ENCODE assay signal across 19 cellular contexts in genomic region chr14:32434180-32434579, GRCh38.
DNase-seq lines count a peak whose midpoint lies in the region; ATAC-seq and TF ChIP-seq lines count a peak whose summit lies in the region.
"Had no signal": no experiment of that assay in that cellular context is flagged by ENCODE, and none has a peak within 500 bp of the region (broad histone marks: within the 10 kb centered on the region; RNA-seq: fewer than 3 reads in every experiment).

No MANE protein-coding gene starts in this region.

- TF ChIP-seq POLR2A in sigmoid colon (IDR thresholded peaks at IDR 0.05) = no peak
- TF ChIP-seq POLR2A in prostate gland (IDR thresholded peaks at IDR 0.05) = no peak

- CTCF ChIA-PET in Caco-2 (lab: Charles Lee) = no interaction called here

- H3K27ac ChIP-seq in sigmoid colon (peak overlapping the region; percentile 58 to 83 (median 70)), prostate gland (no peak overlapping the region)
- H3K27ac ChIP-seq: brain microvascular endothelial cell had no signal

- H3K4me3 Mint-ChIP-seq in Caco-2 (ENCODE audit: unreplicated experiment) = no peak overlapping the region
- H3K4me3 Mint-ChIP-seq: CD4-positive, alpha-beta T cell had no signal

- H3K4me3 ChIP-seq in Caco-2 (ENCODE audit: low read depth, low read length) (no peak overlapping the region), sigmoid colon (peak overlapping the region in 1 of 4 donors; percentile 22), prostate gland (no peak overlapping the region)

- H3K4me1 ChIP-seq in Caco-2 (no peaks in the 10 kb centered on the region; the same call in 1 of the 2 replicates), sigmoid colon (peaks cover 0 to 69% (median 33%) of the 10 kb centered on the region in 4 donors), prostate gland (replicated peaks) (no peaks in the 10 kb centered on the region)

- TF ChIP-seq CTCF in Caco-2 (IDR thresholded peaks at IDR 0.05; ENCODE audit: insufficient read depth in 1 of 2, low read depth in 1 of 2, low read length in 1 of 2, severe bottlenecking in 1 of 2, unreplicated experiment in 1 of 2) (no peak), sigmoid colon (IDR thresholded peaks at IDR 0.05) (no peak), GM10266 (IDR thresholded peaks at IDR 0.05; ENCODE audit: control insufficient read depth, insufficient read depth, low read depth, missing control alignments) (no peak), prostate gland (IDR thresholded peaks at IDR 0.05) (no peak)

- no peaks in the 10 kb centered on the region for H3K27me3 Mint-ChIP-seq in Caco-2 (ENCODE audit: insufficient read depth, unreplicated experiment)
- H3K27me3 Mint-ChIP-seq: CD4-positive, alpha-beta T cell had no signal

- H3K36me3 Mint-ChIP-seq in Caco-2 (ENCODE audit: insufficient read depth, unreplicated experiment) = no peaks in the 10 kb centered on the region

- H3K27ac Mint-ChIP-seq in Caco-2 (ENCODE audit: unreplicated experiment) = no peak overlapping the region
- H3K27ac Mint-ChIP-seq: CD4-positive, alpha-beta T cell had no signal

- H3K36me3 ChIP-seq in Caco-2 (ENCODE audit: control insufficient read depth, insufficient read depth, low read length) = no peaks in the 10 kb centered on the region
- H3K36me3 ChIP-seq in sigmoid colon = no peaks in the 10 kb centered on the region
- no peaks in the 10 kb centered on the region for H3K36me3 ChIP-seq in prostate gland
- H3K36me3 ChIP-seq: brain microvascular endothelial cell had no signal

- TF ChIP-seq EP300 in sigmoid colon (IDR thresholded peaks at IDR 0.05) = no peak

- 17 to 62% methylated on average over 2 of the region's 2 CpGs for WGBS in sigmoid colon, 2 donors
- WGBS in prostate gland = 50% methylated on average over 2 of the region's 2 CpGs

- H3K27me3 ChIP-seq in Caco-2 (replicated peaks; ENCODE audit: control insufficient read depth, insufficient read depth, low read length) (no peaks in the 10 kb centered on the region), sigmoid colon (no peaks in the 10 kb centered on the region), prostate gland (replicated peaks; ENCODE audit: insufficient read depth) (no peaks in the 10 kb centered on the region)
- H3K27me3 ChIP-seq: brain microvascular endothelial cell had no signal

- peaks cover 16% of the 10 kb centered on the region for H3K4me1 Mint-ChIP-seq in Caco-2 (ENCODE audit: low read depth, unreplicated experiment)

- H3K9me3 ChIP-seq in Caco-2 (no peaks in the 10 kb centered on the region), sigmoid colon (no peaks in the 10 kb centered on the region), prostate gland (no peaks in the 10 kb centered on the region)

- intact Hi-C loops in Caco-2 (cut with micrococcal nuclease; ENCODE audit: unreplicated experiment) = no loop called here
- intact Hi-C loops in sigmoid colon (cut with DNase I) = no loop called here
- intact Hi-C loops in prostate gland (cut with DNase I) = no loop called here

- DNase-seq in Caco-2 (peak; percentile 18 to 35), OCI-M1 (lab: John Stamatoyannopoulos, UW) (peak; percentile 2), globus pallidus (ENCODE audit: low spot score) (peak; percentile 84), sigmoid colon (no peak), GM10266 (ENCODE audit: extremely low spot score) (no peak), prostate gland (ENCODE audit: low spot score) (no peak)
- DNase-seq: activated CD4-positive, alpha-beta T cell treated with anti-CD3 and anti-CD28 coated beads, Interleukin-2, amount 50 U/mL, for 1 hour; activated CD8-positive, alpha-beta memory T cell treated with anti-CD3 and anti-CD28 coated beads, Interleukin-2, amount 50 U/mL, for 4 hours; brain microvascular endothelial cell; CD4-positive, alpha-beta T cell; dermis blood vessel endothelial cell; DMS53; kidney; NCI-H1694; SIG-M5; stimulated activated CD4-positive, alpha-beta T cell treated with anti-CD3 and anti-CD28 coated beads, Interleukin-15, amount 100 ng/mL, for 24 hours; T-helper 1 cell had no signal

- no peaks in the 10 kb centered on the region for H3K9me3 Mint-ChIP-seq in Caco-2 (ENCODE audit: unreplicated experiment)
- H3K9me3 Mint-ChIP-seq: CD4-positive, alpha-beta T cell had no signal

- ATAC-seq in HG03520 (IDR thresholded peaks at IDR 0.05; ENCODE audit: unreplicated experiment) (no peak), GM18519 (IDR thresholded peaks at IDR 0.05; ENCODE audit: low FRiP score, unreplicated experiment) (no peak)

- BruUV-seq in Caco-2 (replicated peaks; lab: Mats Ljungman, UMichigan) = no TSS peak

- POLR2A ChIA-PET in Caco-2 (lab: Charles Lee) = no interaction called here

Comparison
In these comparisons a context has a peak if more than half of its experiments do, and no peak if none do; other contexts are left out.
1. DNase-seq: peak in Caco-2 (2 of 2), OCI-M1 (single experiment) and globus pallidus (single experiment); none in sigmoid colon (single experiment), GM10266 (single experiment) and prostate gland (single experiment).
2. H3K27ac ChIP-seq: peak in sigmoid colon (4 of 4); none in prostate gland (0 of 2).